ENCODE assay signal across 2 cellular contexts in the genomic region with DNA sequence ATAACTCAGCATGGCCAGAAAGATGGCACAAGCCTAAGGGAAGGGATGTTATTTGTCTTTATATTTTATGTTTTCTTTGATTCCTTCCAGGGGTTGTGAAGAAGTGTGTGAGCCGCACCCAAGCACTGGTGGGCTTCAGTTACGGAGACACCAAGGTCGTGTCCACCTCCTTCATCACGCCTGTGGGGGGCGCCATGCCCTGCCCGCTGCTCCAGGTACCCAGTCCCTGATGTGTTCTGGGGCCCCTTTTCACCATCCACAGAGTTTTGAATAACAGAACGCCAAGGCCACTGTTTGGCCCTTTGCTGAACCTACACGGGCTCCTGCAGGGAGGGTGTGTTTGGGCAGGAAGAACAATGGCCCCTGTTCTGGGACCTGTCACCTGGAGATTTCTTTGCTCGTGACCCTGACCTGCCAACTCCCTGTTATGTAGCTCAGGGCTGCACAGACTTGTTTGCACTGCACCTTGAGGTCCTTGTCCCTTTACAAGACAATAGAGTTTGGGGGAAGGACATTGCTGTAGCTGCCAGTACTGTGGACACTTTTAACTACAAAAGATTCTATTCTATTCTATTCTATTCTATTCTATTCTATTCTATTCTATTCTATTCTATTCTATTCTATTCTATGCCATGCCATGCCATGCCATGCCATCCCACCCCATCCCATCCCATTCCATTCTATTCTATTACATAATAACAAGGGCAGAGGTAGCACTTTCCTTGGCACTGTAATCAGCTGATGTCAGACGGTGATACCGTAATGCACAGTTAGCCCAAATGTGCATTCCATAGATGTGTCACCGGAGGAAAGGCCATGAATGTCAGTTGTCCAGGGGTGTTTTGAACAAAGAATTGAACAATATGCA.
TF ChIP-seq lines count a peak whose summit lies in the region.

No MANE protein-coding gene starts in this region.

TF ChIP-seq in SK-N-SH, 30 proteins besides CTCF, POLR2A, EP300 and RAD21 (continued from another document):
- TF ChIP-seq, protein P1, sequence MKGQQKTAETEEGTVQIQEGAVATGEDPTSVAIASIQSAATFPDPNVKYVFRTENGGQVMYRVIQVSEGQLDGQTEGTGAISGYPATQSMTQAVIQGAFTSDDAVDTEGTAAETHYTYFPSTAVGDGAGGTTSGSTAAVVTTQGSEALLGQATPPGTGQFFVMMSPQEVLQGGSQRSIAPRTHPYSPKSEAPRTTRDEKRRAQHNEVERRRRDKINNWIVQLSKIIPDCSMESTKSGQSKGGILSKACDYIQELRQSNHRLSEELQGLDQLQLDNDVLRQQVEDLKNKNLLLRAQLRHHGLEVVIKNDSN (IDR thresholded peaks at IDR 0.05; ENCODE audit: borderline replicate concordance, low read depth), result no peak
- TF ChIP-seq JUND (IDR thresholded peaks at IDR 0.05) (no peak), SIN3A (IDR thresholded peaks at IDR 0.05; ENCODE audit: borderline replicate concordance, low read depth, low read length) (no peak), TEAD4 (IDR thresholded peaks at IDR 0.05; ENCODE audit: borderline replicate concordance, insufficient read depth) (no peak), TCF12 (IDR thresholded peaks at IDR 0.05) (no peak), CHD2 (IDR thresholded peaks at IDR 0.05; ENCODE audit: low read length, partially characterized antibody) (no peak), MEF2A (IDR thresholded peaks at IDR 0.05; ENCODE audit: borderline replicate concordance, low read depth) (no peak)

TF ChIP-seq in SK-N-SH treated with all-trans-retinoic acid at 6 μM for 48 hours, 23 proteins besides CTCF, POLR2A, EP300 and RAD21 (continued from another document):
- TF ChIP-seq, protein P2, sequence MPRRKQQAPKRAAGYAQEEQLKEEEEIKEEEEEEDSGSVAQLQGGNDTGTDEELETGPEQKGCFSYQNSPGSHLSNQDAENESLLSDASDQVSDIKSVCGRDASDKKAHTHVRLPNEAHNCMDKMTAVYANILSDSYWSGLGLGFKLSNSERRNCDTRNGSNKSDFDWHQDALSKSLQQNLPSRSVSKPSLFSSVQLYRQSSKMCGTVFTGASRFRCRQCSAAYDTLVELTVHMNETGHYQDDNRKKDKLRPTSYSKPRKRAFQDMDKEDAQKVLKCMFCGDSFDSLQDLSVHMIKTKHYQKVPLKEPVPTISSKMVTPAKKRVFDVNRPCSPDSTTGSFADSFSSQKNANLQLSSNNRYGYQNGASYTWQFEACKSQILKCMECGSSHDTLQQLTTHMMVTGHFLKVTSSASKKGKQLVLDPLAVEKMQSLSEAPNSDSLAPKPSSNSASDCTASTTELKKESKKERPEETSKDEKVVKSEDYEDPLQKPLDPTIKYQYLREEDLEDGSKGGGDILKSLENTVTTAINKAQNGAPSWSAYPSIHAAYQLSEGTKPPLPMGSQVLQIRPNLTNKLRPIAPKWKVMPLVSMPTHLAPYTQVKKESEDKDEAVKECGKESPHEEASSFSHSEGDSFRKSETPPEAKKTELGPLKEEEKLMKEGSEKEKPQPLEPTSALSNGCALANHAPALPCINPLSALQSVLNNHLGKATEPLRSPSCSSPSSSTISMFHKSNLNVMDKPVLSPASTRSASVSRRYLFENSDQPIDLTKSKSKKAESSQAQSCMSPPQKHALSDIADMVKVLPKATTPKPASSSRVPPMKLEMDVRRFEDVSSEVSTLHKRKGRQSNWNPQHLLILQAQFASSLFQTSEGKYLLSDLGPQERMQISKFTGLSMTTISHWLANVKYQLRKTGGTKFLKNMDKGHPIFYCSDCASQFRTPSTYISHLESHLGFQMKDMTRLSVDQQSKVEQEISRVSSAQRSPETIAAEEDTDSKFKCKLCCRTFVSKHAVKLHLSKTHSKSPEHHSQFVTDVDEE (CRISPR knock-in tag; IDR thresholded peaks at IDR 0.05), result no peak
- TF ChIP-seq ZFP3 (CRISPR knock-in tag; IDR thresholded peaks at IDR 0.05) (no peak), ZNF70 (CRISPR knock-in tag; IDR thresholded peaks at IDR 0.05) (no peak)
